ENCODE assay signal across 29 cellular contexts in genomic region chr6:68086199-68086598, GRCh38.
DNase-seq lines count a peak whose midpoint lies in the region; ATAC-seq, FAIRE-seq and TF ChIP-seq lines count a peak whose summit lies in the region.
"Had no signal": no experiment of that assay in that cellular context is flagged by ENCODE, and none has a peak within 500 bp of the region (broad histone marks: within the 10 kb centered on the region; RNA-seq: fewer than 3 reads in every experiment).

No MANE protein-coding gene starts in this region.

- intact Hi-C loops in OCI-LY7 (cut with micrococcal nuclease; ENCODE audit: unreplicated experiment): loop anchor here (10.0 kb wide), 1 partner anchor 631 kb away; no protein-coding TSS in a partner anchor
- intact Hi-C loops in activated CD4-positive, alpha-beta memory T cell treated with anti-CD3 and anti-CD28 coated beads for 36 hours (cut with micrococcal nuclease): no loop called here

- FAIRE-seq in GM12891 (lab: Jason Lieb, UNC): no peak
- FAIRE-seq: GM19239 had no signal

- no peak for TF ChIP-seq CTCF in OCI-LY7 (conservative IDR thresholded peaks at IDR 0.05; ENCODE audit: low read length)
- no peak for TF ChIP-seq CTCF in GM13976 (IDR thresholded peaks at IDR 0.05; ENCODE audit: borderline replicate concordance, control extremely low read depth, extremely low read depth, insufficient read depth, missing control alignments)
- no peak for TF ChIP-seq CTCF in suprapubic skin (IDR thresholded peaks at IDR 0.05)

- in situ Hi-C loops in GM13976 (cut with MboI; ENCODE audit: low sequenced_read_pairs, unreplicated experiment): no loop called here

- H3K36me3 ChIP-seq in OCI-LY7 (ENCODE audit: insufficient read depth, low read length) (no peaks in the 10 kb centered on the region; the same call in 1 of the 2 replicates), suprapubic skin (no peaks in the 10 kb centered on the region)
- H3K36me3 ChIP-seq: left ventricle myocardium inferior, tibial nerve had no signal

- H3K27me3 ChIP-seq in suprapubic skin: no peaks in the 10 kb centered on the region
- H3K27me3 ChIP-seq: tibial nerve had no signal

- CTCF ChIA-PET in OCI-LY7 (lab: Charles Lee; ENCODE audit: unreplicated experiment): interaction anchor here (0.6 kb wide), 1 partner anchor 9 kb away, joined by 3 read pairs; no protein-coding TSS in a partner anchor
- CTCF ChIA-PET in activated CD4-positive, alpha-beta memory T cell treated with anti-CD3 and anti-CD28 coated beads for 36 hours (lab: Charles Lee): no interaction called here

- H3K36me3 Mint-ChIP-seq in activated CD4-positive, alpha-beta memory T cell treated with anti-CD3 and anti-CD28 coated beads for 36 hours: no peaks in the 10 kb centered on the region
- H3K36me3 Mint-ChIP-seq in activated T-helper 17 cell treated with anti-CD3 and anti-CD28 coated beads, Interleukin-2, amount 50 U/mL, for 72 hours (ENCODE audit: low read depth): no peaks in the 10 kb centered on the region
- H3K36me3 Mint-ChIP-seq: activated naive CD4-positive, alpha-beta T cell treated with anti-CD3 and anti-CD28 coated beads, Interleukin-2, amount 50 U/mL, for 24 hours; brain; CD8-positive, alpha-beta T cell; mesothelial cell of epicardium had no signal

- no peaks in the 10 kb centered on the region for H3K9me2 ChIP-seq in OCI-LY7 (ENCODE audit: insufficient read depth, low read length)

- H4K20me1 ChIP-seq in OCI-LY7 (ENCODE audit: insufficient read depth, low read length): no peaks in the 10 kb centered on the region

- no peaks in the 10 kb centered on the region for H3K27me3 Mint-ChIP-seq in activated CD4-positive, alpha-beta memory T cell treated with anti-CD3 and anti-CD28 coated beads for 36 hours
- no peaks in the 10 kb centered on the region for H3K27me3 Mint-ChIP-seq in activated T-helper 17 cell treated with anti-CD3 and anti-CD28 coated beads, Interleukin-2, amount 50 U/mL, for 72 hours
- H3K27me3 Mint-ChIP-seq: activated naive CD4-positive, alpha-beta T cell treated with anti-CD3 and anti-CD28 coated beads, Interleukin-2, amount 50 U/mL, for 24 hours; brain; naive thymus-derived CD4-positive, alpha-beta T cell had no signal

- H3K4me3 Mint-ChIP-seq in activated CD4-positive, alpha-beta memory T cell treated with anti-CD3 and anti-CD28 coated beads for 36 hours: no peak overlapping the region
- H3K4me3 Mint-ChIP-seq in activated T-helper 17 cell treated with anti-CD3 and anti-CD28 coated beads, Interleukin-2, amount 50 U/mL, for 72 hours: no peak overlapping the region
- H3K4me3 Mint-ChIP-seq: activated CD8-positive, alpha-beta T cell treated with anti-CD3 and anti-CD28 coated beads, Interleukin-2, amount 10 ng/mL, durations not matched to agents 7 days and 5 days; activated naive CD4-positive, alpha-beta T cell treated with anti-CD3 and anti-CD28 coated beads, Interleukin-2, amount 50 U/mL, for 24 hours; brain; CD8-positive, alpha-beta T cell; endodermal cell; H9; mesothelial cell of epicardium; naive thymus-derived CD4-positive, alpha-beta T cell had no signal

- no peak for TF ChIP-seq EP300 in suprapubic skin (IDR thresholded peaks at IDR 0.05)

- peak overlapping the region; percentile 44 for H3K4me2 ChIP-seq in OCI-LY7 (ENCODE audit: low read length)

- no peaks in the 10 kb centered on the region for H3K79me2 ChIP-seq in OCI-LY7 (ENCODE audit: insufficient read depth, low read depth, low read length)

- no peaks in the 10 kb centered on the region for H3K4me1 Mint-ChIP-seq in activated CD4-positive, alpha-beta memory T cell treated with anti-CD3 and anti-CD28 coated beads for 36 hours (ENCODE audit: low read depth)
- H3K4me1 Mint-ChIP-seq in activated T-helper 17 cell treated with anti-CD3 and anti-CD28 coated beads, Interleukin-2, amount 50 U/mL, for 72 hours: no peaks in the 10 kb centered on the region
- H3K4me1 Mint-ChIP-seq: activated naive CD4-positive, alpha-beta T cell treated with anti-CD3 and anti-CD28 coated beads, Interleukin-2, amount 50 U/mL, for 24 hours; brain; endodermal cell; mesothelial cell of epicardium; naive thymus-derived CD4-positive, alpha-beta T cell had no signal

- TF ChIP-seq POLR2A in GM12891 (IDR thresholded peaks at IDR 0.05; ENCODE audit: low read depth, low read length) (no peak), suprapubic skin (IDR thresholded peaks at IDR 0.05) (no peak)

- DNase-seq in GM12891 (ENCODE audit: insufficient read length, low spot score) (no peak), OCI-LY7 (ENCODE audit: low spot score) (peak; percentile 22), GM13976 (ENCODE audit: low spot score) (no peak), suprapubic skin (ENCODE audit: low spot score in 2 of 2) (no peak)
- no peak for DNase-seq in activated CD4-positive, alpha-beta memory T cell treated with anti-CD3 and anti-CD28 coated beads for 36 hours
- DNase-seq: activated CD8-positive, alpha-beta T cell treated with anti-CD3 and anti-CD28 coated beads, Interleukin-2, amount 10 ng/mL, durations not matched to agents 7 days and 5 days; amniotic stem cell; CD8-positive, alpha-beta T cell; dermis blood vessel endothelial cell; endodermal cell; glutamatergic neuron; H9; left ventricle myocardium inferior; naive thymus-derived CD4-positive, alpha-beta T cell; NCI-H1417 treated with DMSO at 0.1 percent for 48 hours; NCI-H2081; NCI-H2227 treated with DMSO at 0.1 percent for 48 hours; NCI-H69; psoas muscle; stimulated activated CD4-positive, alpha-beta T cell treated with anti-CD3 and anti-CD28 coated beads, Interleukin-4, amount 100 ng/mL, for 1 hour; T-helper 9 cell had no signal

- H3K4me1 ChIP-seq in OCI-LY7 (ENCODE audit: insufficient read depth, low read length, poor library complexity, severe bottlenecking) (peaks cover 33% of the 10 kb centered on the region), suprapubic skin (no peaks in the 10 kb centered on the region)
- H3K4me1 ChIP-seq: left ventricle myocardium inferior, psoas muscle, tibial nerve had no signal

- ATAC-seq in GM19395 (IDR thresholded peaks at IDR 0.05; ENCODE audit: unreplicated experiment) (peak; percentile 62), HG03520 (IDR thresholded peaks at IDR 0.05; ENCODE audit: unreplicated experiment) (peak; percentile 40)
- no peak for ATAC-seq in activated T-helper 17 cell treated with anti-CD3 and anti-CD28 coated beads, Interleukin-2, amount 50 U/mL, for 72 hours (replicated peaks)
- ATAC-seq: activated CD8-positive, alpha-beta T cell treated with anti-CD3 and anti-CD28 coated beads, Interleukin-2, amount 10 ng/mL, durations not matched to agents 7 days and 5 days; CD8-positive, alpha-beta T cell; naive thymus-derived CD4-positive, alpha-beta T cell; psoas muscle had no signal

- peaks cover 8% of the 10 kb centered on the region for H3K9me3 Mint-ChIP-seq in activated CD4-positive, alpha-beta memory T cell treated with anti-CD3 and anti-CD28 coated beads for 36 hours
- H3K9me3 Mint-ChIP-seq in activated T-helper 17 cell treated with anti-CD3 and anti-CD28 coated beads, Interleukin-2, amount 50 U/mL, for 72 hours: no peaks in the 10 kb centered on the region

- H3K27ac ChIP-seq in OCI-LY7 (ENCODE audit: low read depth, low read length, poor library complexity, severe bottlenecking) (peak overlapping the region; percentile 73), suprapubic skin (no peak overlapping the region)
- H3K27ac ChIP-seq: left ventricle myocardium inferior, psoas muscle, tibial nerve had no signal

- H3K4me3 ChIP-seq in OCI-LY7 (ENCODE audit: low read depth, low read length, poor library complexity, severe bottlenecking): no peak overlapping the region
- H3K4me3 ChIP-seq in suprapubic skin: no peak overlapping the region
- H3K4me3 ChIP-seq: left ventricle myocardium inferior, psoas muscle, tibial nerve had no signal

- POLR2A ChIA-PET in OCI-LY7 (lab: Charles Lee): interaction anchor here (0.7 to 3.4 kb wide), 3 partner anchors 14 to 40 kb away, joined by 3 to 11 read pairs (median 3); no protein-coding TSS in a partner anchor
- POLR2A ChIA-PET in activated CD4-positive, alpha-beta memory T cell treated with anti-CD3 and anti-CD28 coated beads for 36 hours (lab: Charles Lee): no interaction called here

- H3K9me3 ChIP-seq in OCI-LY7 (ENCODE audit: low read length) (peaks cover 25% of the 10 kb centered on the region; the same call in 1 of the 2 replicates), suprapubic skin (no peaks in the 10 kb centered on the region)
- H3K9me3 ChIP-seq: psoas muscle, tibial nerve had no signal

- peak overlapping the region; percentile 59 for H2AFZ ChIP-seq in OCI-LY7 (ENCODE audit: low read length)

- H3K27ac Mint-ChIP-seq in activated CD4-positive, alpha-beta memory T cell treated with anti-CD3 and anti-CD28 coated beads for 36 hours: no peak overlapping the region
- no peak overlapping the region for H3K27ac Mint-ChIP-seq in activated T-helper 17 cell treated with anti-CD3 and anti-CD28 coated beads, Interleukin-2, amount 50 U/mL, for 72 hours
- H3K27ac Mint-ChIP-seq: activated CD8-positive, alpha-beta T cell treated with anti-CD3 and anti-CD28 coated beads, Interleukin-2, amount 10 ng/mL, durations not matched to agents 7 days and 5 days; activated naive CD4-positive, alpha-beta T cell treated with anti-CD3 and anti-CD28 coated beads, Interleukin-2, amount 50 U/mL, for 24 hours; brain; CD8-positive, alpha-beta T cell; endodermal cell; H9; mesothelial cell of epicardium; naive thymus-derived CD4-positive, alpha-beta T cell had no signal

- WGBS in suprapubic skin: 90% methylated on average over 4 of the region's 4 CpGs

- no TSS peak for BruUV-seq in OCI-LY7 (replicated peaks; lab: Mats Ljungman, UMichigan)

TF ChIP-seq in GM12891, 5 proteins besides CTCF, POLR2A, EP300 and RAD21:
- TF ChIP-seq POU2F2 (IDR thresholded peaks at IDR 0.05; ENCODE audit: low read depth, low read length) (no peak), TAF1 (IDR thresholded peaks at IDR 0.05; ENCODE audit: low read depth, low read length) (no peak), POLR2AphosphoS5 (IDR thresholded peaks at IDR 0.05; ENCODE audit: low read depth, low read length) (no peak), PAX5 (IDR thresholded peaks at IDR 0.05; ENCODE audit: insufficient read depth, low read length, severe bottlenecking) (no peak), SPI1 (IDR thresholded peaks at IDR 0.05; ENCODE audit: low read depth, low read length) (peak; percentile 69)
